In the genomic region with DNA sequence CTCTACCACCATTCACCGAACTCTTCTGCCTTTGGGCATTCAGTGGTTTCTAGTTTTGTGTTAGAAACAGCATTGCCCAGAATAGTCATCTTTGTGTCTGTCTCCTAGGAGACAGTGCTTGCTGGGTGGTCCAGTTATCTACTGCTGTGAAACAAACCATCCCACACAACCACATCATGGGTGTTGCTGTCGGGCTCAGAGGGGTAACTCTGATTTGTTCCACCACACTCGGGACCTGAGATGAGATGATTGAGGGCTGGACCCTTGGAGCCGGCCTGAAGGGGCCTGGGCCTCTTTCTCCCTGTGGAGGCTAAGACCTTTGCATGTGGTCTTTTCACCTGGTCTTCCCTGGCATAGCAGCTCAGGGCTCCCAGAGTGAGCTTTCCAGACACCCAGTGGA, we compare ENCODE assay signal across 29 cellular contexts.
"Had no signal": no experiment of that assay in that cellular context is flagged by ENCODE, and none has a peak within 500 bp of the region (broad histone marks: within the 10 kb centered on the region; RNA-seq: fewer than 3 reads in every experiment).

No MANE protein-coding gene starts in this region.

- H3K27ac ChIP-seq: adrenal gland, ascending aorta, breast epithelium, cardiac muscle cell, coronary artery, dorsolateral prefrontal cortex, heart left ventricle, VCaP had no signal

- H3K36me3 ChIP-seq: adrenal gland, ascending aorta, breast epithelium, cardiac muscle cell, heart left ventricle had no signal

- H3K9me3 ChIP-seq: adrenal gland, ascending aorta, breast epithelium, heart left ventricle had no signal

- H3K4me1 ChIP-seq: adrenal gland, ascending aorta, breast epithelium had no signal

- DNase-seq: activated CD4-positive, alpha-beta memory T cell treated with anti-CD3 and anti-CD28 coated beads, Interleukin-2, amount 10 ng/mL, durations not matched to agents 7 days and 5 days; activated CD4-positive, alpha-beta T cell treated with anti-CD3 and anti-CD28 coated beads for 1 hour; activated CD4-positive, alpha-beta T cell treated with anti-CD3 and anti-CD28 coated beads for 4 hours; activated CD4-positive, alpha-beta T cell treated with anti-CD3 and anti-CD28 coated beads, Interleukin-2, amount 10 ng/mL, durations not matched to agents 7 days and 5 days; activated CD4-positive, alpha-beta T cell treated with anti-CD3 and anti-CD28 coated beads, Interleukin-2, amount 50 U/mL, for 4 hours; activated CD8-positive, alpha-beta memory T cell treated with anti-CD3 and anti-CD28 coated beads, Interleukin-2, amount 50 U/mL, for 48 hours; activated naive CD4-positive, alpha-beta T cell treated with anti-CD3 and anti-CD28 coated beads for 36 hours; activated naive CD8-positive, alpha-beta T cell treated with anti-CD3 and anti-CD28 coated beads for 36 hours; activated naive CD8-positive, alpha-beta T cell treated with anti-CD3 and anti-CD28 coated beads, Interleukin-2, amount 50 U/mL, for 24 hours; activated T-cell treated with anti-CD3 and anti-CD28 coated beads for 4 hours; activated T-cell treated with anti-CD3 and anti-CD28 coated beads, Interleukin-2, amount 50 U/mL, for 24 hours; activated T-cell treated with anti-CD3 and anti-CD28 coated beads, Interleukin-2, amount 50 U/mL, for 72 hours; adrenal gland; central memory CD4-positive, alpha-beta T cell; cerebellar nuclear complex; dorsolateral prefrontal cortex; effector memory CD4-positive, alpha-beta T cell; endodermal cell; foreskin fibroblast; glutamatergic neuron; heart left ventricle; SW 1271; T-cell; T1000 had no signal

- H3K27me3 ChIP-seq: adrenal gland, ascending aorta, breast epithelium, cardiac muscle cell, dorsolateral prefrontal cortex, heart left ventricle had no signal

- H3K4me3 ChIP-seq: adrenal gland, ascending aorta, breast epithelium, cardiac muscle cell, coronary artery, dorsolateral prefrontal cortex, heart left ventricle had no signal
